Comparison of ENCODE assay signal across 14 cellular contexts in genomic region chr6:122428781-122429180, GRCh38. TPM values are rescaled to one million over a fixed set of nuclear protein-coding genes. Genes with fewer than 3 reads are reported as not detected.
DNase-seq lines count a peak whose midpoint lies in the region; ATAC-seq and TF ChIP-seq lines count a peak whose summit lies in the region.
"Had no signal": no experiment of that assay in that cellular context is flagged by ENCODE, and none has a peak within 500 bp of the region (broad histone marks: within the 10 kb centered on the region; RNA-seq: fewer than 3 reads in every experiment).

No MANE protein-coding gene starts in this region.

- H3K27me3 ChIP-seq in CD8-positive, alpha-beta T cell (ENCODE audit: insufficient read depth, low read length) = no peaks in the 10 kb centered on the region
- H3K27me3 ChIP-seq in adipocyte (replicated peaks; ENCODE audit: control insufficient read depth, insufficient read depth, low read length) = no peaks in the 10 kb centered on the region
- H3K27me3 ChIP-seq in gastrocnemius medialis = no peaks in the 10 kb centered on the region
- no peaks in the 10 kb centered on the region for H3K27me3 ChIP-seq in effector memory CD4-positive, alpha-beta T cell (replicated peaks; ENCODE audit: control insufficient read depth, insufficient read depth, low read length, poor library complexity, severe bottlenecking)

- intact Hi-C loops in CD8-positive, alpha-beta T cell (cut with DNase I, micrococcal nuclease) = no loop called here
- intact Hi-C loops in gastrocnemius medialis (cut with DNase I; ENCODE audit: low total_unique reads) = no loop called here

- H3K9ac ChIP-seq in adipocyte (ENCODE audit: low read length) = no peak overlapping the region

- no peak overlapping the region for H3K4me3 Mint-ChIP-seq in CD8-positive, alpha-beta T cell
- H3K4me3 Mint-ChIP-seq: CD4-positive, alpha-beta T cell; GM23338 had no signal

- H3K27me3 Mint-ChIP-seq in CD8-positive, alpha-beta T cell (ENCODE audit: low read depth) = no peaks in the 10 kb centered on the region
- H3K27me3 Mint-ChIP-seq: CD4-positive, alpha-beta T cell had no signal

- POLR2A ChIA-PET in CD8-positive, alpha-beta T cell (lab: Charles Lee) = interaction anchor here (1.6 kb wide), 1 partner anchor 15 kb away, joined by 3 read pairs; no protein-coding TSS in a partner anchor

- no peak overlapping the region for H3K4me3 ChIP-seq in CD8-positive, alpha-beta T cell (ENCODE audit: low read depth, low read length)
- H3K4me3 ChIP-seq in adipocyte (ENCODE audit: low read length) = no peak overlapping the region
- H3K4me3 ChIP-seq in gastrocnemius medialis = no peak overlapping the region
- no peak overlapping the region for H3K4me3 ChIP-seq in effector memory CD4-positive, alpha-beta T cell (ENCODE audit: insufficient read depth, low read depth, low read length, poor library complexity, severe bottlenecking)
- H3K4me3 ChIP-seq: GM23338 had no signal

- no peaks in the 10 kb centered on the region for H3K4me1 Mint-ChIP-seq in CD8-positive, alpha-beta T cell (ENCODE audit: low read depth)
- H3K4me1 Mint-ChIP-seq: GM23338 had no signal

- in situ Hi-C loops in gastrocnemius medialis (cut with MboI; ENCODE audit: low sequenced_read_pairs in 4 of 4) = no loop called here

- no peak for TF ChIP-seq CTCF in CD8-positive, alpha-beta T cell (IDR thresholded peaks at IDR 0.05)
- no peak for TF ChIP-seq CTCF in gastrocnemius medialis (IDR thresholded peaks at IDR 0.05 in 4 of 5, conservative IDR thresholded peaks at IDR 0.05 in 1 of 5)

- no peaks in the 10 kb centered on the region for H3K9me3 Mint-ChIP-seq in CD8-positive, alpha-beta T cell
- H3K9me3 Mint-ChIP-seq: CD4-positive, alpha-beta T cell; GM23338 had no signal

- ATAC-seq in CD8-positive, alpha-beta T cell = no peak
- ATAC-seq in gastrocnemius medialis = no peak
- ATAC-seq: GM23338 had no signal

- peaks cover 92% of the 10 kb centered on the region for H3K36me3 Mint-ChIP-seq in CD8-positive, alpha-beta T cell

- H3K4me1 ChIP-seq in CD8-positive, alpha-beta T cell (ENCODE audit: insufficient read depth, low read length) = no peaks in the 10 kb centered on the region
- H3K4me1 ChIP-seq in adipocyte (ENCODE audit: control insufficient read depth, insufficient read depth, low read length) = no peaks in the 10 kb centered on the region
- peaks cover 13 to 18% of the 10 kb centered on the region in 2 donors for H3K4me1 ChIP-seq in gastrocnemius medialis
- no peaks in the 10 kb centered on the region for H3K4me1 ChIP-seq in effector memory CD4-positive, alpha-beta T cell (ENCODE audit: control insufficient read depth, insufficient read depth, low read length, poor library complexity, severe bottlenecking)

- peaks cover 35% of the 10 kb centered on the region for H3K36me3 ChIP-seq in CD8-positive, alpha-beta T cell (ENCODE audit: insufficient read depth, low read length)
- H3K36me3 ChIP-seq in adipocyte (ENCODE audit: control insufficient read depth, insufficient read depth, low read length, severe bottlenecking) (peaks cover 45% of the 10 kb centered on the region), gastrocnemius medialis (peaks cover 3 to 67% of the 10 kb centered on the region in 2 donors)
- peaks cover 28% of the 10 kb centered on the region for H3K36me3 ChIP-seq in effector memory CD4-positive, alpha-beta T cell (ENCODE audit: control insufficient read depth, insufficient read depth, low read length)

- no peak overlapping the region for H3K27ac ChIP-seq in CD8-positive, alpha-beta T cell (ENCODE audit: low read depth, low read length)
- H3K27ac ChIP-seq in gastrocnemius medialis = peak overlapping the region in 3 of 4 donors; percentile 23 to 48 (median 27)
- H3K27ac ChIP-seq in effector memory CD4-positive, alpha-beta T cell (ENCODE audit: insufficient read depth, low read length, poor library complexity, severe bottlenecking) = no peak overlapping the region
- H3K27ac ChIP-seq: C4-2B had no signal

- peak overlapping the region; percentile 28 for H3K27ac Mint-ChIP-seq in CD8-positive, alpha-beta T cell
- H3K27ac Mint-ChIP-seq: GM23338 had no signal

- H3K9me3 ChIP-seq in CD8-positive, alpha-beta T cell (ENCODE audit: low read length) = no peaks in the 10 kb centered on the region
- H3K9me3 ChIP-seq in adipocyte (ENCODE audit: control insufficient read depth, low read length) (no peaks in the 10 kb centered on the region), gastrocnemius medialis (no peaks in the 10 kb centered on the region)
- H3K9me3 ChIP-seq in effector memory CD4-positive, alpha-beta T cell (ENCODE audit: control insufficient read depth, low read length) = no peaks in the 10 kb centered on the region

- no peak for TF ChIP-seq POLR2A in gastrocnemius medialis (IDR thresholded peaks at IDR 0.05)

- no peak for DNase-seq in CD8-positive, alpha-beta T cell
- DNase-seq in adipocyte (ENCODE audit: low read depth) = peak; percentile 62
- peak; percentile 11 for DNase-seq in fibroblast of gingiva (ENCODE audit: low read depth)
- DNase-seq in gastrocnemius medialis = no peak
- no peak for DNase-seq in GDM1 (lab: John Stamatoyannopoulos, UW)
- no peak for DNase-seq in effector memory CD4-positive, alpha-beta T cell
- no peak for DNase-seq in NCI-H446 (lab: John Stamatoyannopoulos, UW)
- no peak for DNase-seq in effector CD4-positive, alpha-beta T cell
- DNase-seq: CD4-positive, alpha-beta T cell; DMS153; DMS79; HCEC 1CT had no signal

- CTCF ChIA-PET in CD8-positive, alpha-beta T cell (lab: Charles Lee) = interaction anchor here (1.0 kb wide), 1 partner anchor 47 kb away, joined by 3 read pairs; no protein-coding TSS in a partner anchor

RNA-seq across cellular contexts. Expression of gene HSF2, which starts 29.3 kb away (rescaled TPM):
- 10 to 100 TPM; 41.6 to 44.8 TPM for total RNA-seq in CD8-positive, alpha-beta T cell
- total RNA-seq in gastrocnemius medialis = 10 to 100 TPM; 44.2 to 92.1 (median 68.3) TPM

RNA-seq across cellular contexts. Expression of gene SERINC1, which starts 42.8 kb away (rescaled TPM):
- 100 to 1,000 TPM; 222 to 228 TPM for total RNA-seq in CD8-positive, alpha-beta T cell
- 100 to 1,000 TPM; 161 to 273 (median 198) TPM for total RNA-seq in gastrocnemius medialis

Comparison
In these comparisons a context has a peak if more than half of its experiments do, and no peak if none do; other contexts are left out.
1. DNase-seq: peak in adipocyte (single experiment) and fibroblast of gingiva (single experiment); none in CD8-positive, alpha-beta T cell (0 of 7), gastrocnemius medialis (0 of 2), GDM1 (single experiment), effector memory CD4-positive, alpha-beta T cell (0 of 3), NCI-H446 (0 of 2) and effector CD4-positive, alpha-beta T cell (single experiment).
2. H3K27ac ChIP-seq: peak in gastrocnemius medialis (3 of 4); none in CD8-positive, alpha-beta T cell (single experiment) and effector memory CD4-positive, alpha-beta T cell (single experiment).